16 cellular contexts compared by ENCODE assay signal in the genomic region with DNA sequence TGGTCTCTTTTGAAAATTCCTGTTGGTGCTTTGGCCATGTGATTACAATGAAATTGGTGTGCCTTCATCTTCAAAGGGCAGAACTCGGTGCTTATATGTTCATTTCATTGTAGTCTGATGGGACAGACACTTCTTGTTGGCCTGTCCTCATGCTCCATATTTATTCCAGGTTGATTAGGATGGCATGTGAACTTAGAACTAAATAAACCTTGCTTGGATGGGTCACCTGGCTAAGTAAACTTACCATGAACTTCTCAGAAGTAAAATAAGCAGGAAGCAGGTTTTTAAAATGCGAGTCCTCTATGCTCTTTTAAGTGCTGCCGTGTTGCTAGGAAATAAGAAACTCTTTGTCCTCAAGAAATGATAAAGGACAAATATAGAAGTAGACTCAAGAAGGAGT.
"Had no signal": no experiment of that assay in that cellular context is flagged by ENCODE, and none has a peak within 500 bp of the region (broad histone marks: within the 10 kb centered on the region; RNA-seq: fewer than 3 reads in every experiment).

No MANE protein-coding gene starts in this region.

- H3K27ac ChIP-seq: coronary artery, esophagus muscularis mucosa, foreskin keratinocyte, gastroesophageal sphincter, heart left ventricle, left ventricle myocardium inferior, lower lobe of right lung had no signal

- H3K27ac Mint-ChIP-seq: mesothelial cell of epicardium had no signal

- H3K4me1 ChIP-seq: gastroesophageal sphincter, lower lobe of right lung had no signal

- H3K4me3 Mint-ChIP-seq: mesothelial cell of epicardium had no signal

- H3K36me3 ChIP-seq: esophagus muscularis mucosa, gastroesophageal sphincter, heart left ventricle, left ventricle myocardium inferior, lower lobe of right lung had no signal

- DNase-seq: dermis blood vessel endothelial cell; dorsolateral prefrontal cortex; effector CD4-positive, alpha-beta T cell; effector memory CD4-positive, alpha-beta T cell; foreskin keratinocyte; heart left ventricle; hippocampal formation; left cardiac atrium; left ventricle myocardium inferior; lower lobe of right lung; mesenchymal stem cell; mucosa of descending colon had no signal

- H3K27me3 ChIP-seq: dorsolateral prefrontal cortex, esophagus muscularis mucosa, foreskin keratinocyte, gastroesophageal sphincter, heart left ventricle had no signal

- H3K4me3 ChIP-seq: coronary artery, dorsolateral prefrontal cortex, esophagus muscularis mucosa, gastroesophageal sphincter, heart left ventricle, left ventricle myocardium inferior, lower lobe of right lung, mucosa of descending colon had no signal

- ATAC-seq: foreskin keratinocyte, gastroesophageal sphincter, heart left ventricle, lower lobe of right lung, mucosa of descending colon had no signal

- H3K9me3 ChIP-seq: esophagus muscularis mucosa, gastroesophageal sphincter, heart left ventricle, left ventricle myocardium inferior, lower lobe of right lung, mucosa of descending colon had no signal
